Comparison of ENCODE assay signal across 8 cellular contexts in the genomic region with DNA sequence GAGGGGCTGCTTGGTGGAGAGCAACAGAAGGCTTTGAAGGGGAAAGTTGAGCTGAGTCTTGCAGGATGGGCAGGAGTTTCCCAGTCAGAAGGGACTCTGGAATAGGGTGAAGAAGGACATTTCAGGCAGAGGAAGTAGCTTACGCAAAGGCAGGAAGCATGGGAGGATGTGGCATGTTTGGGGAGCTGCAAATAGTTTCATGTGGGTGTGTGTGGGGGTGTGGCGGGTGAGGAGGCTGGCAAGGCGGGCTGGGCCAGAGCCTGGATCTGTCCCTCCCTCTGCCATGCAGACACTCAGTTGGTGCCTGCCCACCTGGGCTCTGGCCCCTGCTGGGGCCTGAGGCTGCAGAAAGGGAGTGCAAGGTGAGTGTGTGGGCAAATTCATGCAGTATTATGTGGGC. TPM values are rescaled to one million over a fixed set of nuclear protein-coding genes. Genes with fewer than 3 reads are reported as not detected.
A peak's percentile ranks its signal among the peaks of the same experiment; 100 is the strongest.
DNase-seq lines count a peak whose midpoint lies in the region; ATAC-seq, FAIRE-seq and TF ChIP-seq lines count a peak whose summit lies in the region.

No MANE protein-coding gene starts in this region.

- CTCF ChIA-PET in T-cell (lab: Charles Lee) = interaction anchor here (0.6 to 3.9 kb wide), 20 partner anchors 9 to 293 kb away, joined by 3 to 89 read pairs (median 8); a partner anchor contains a TSS

- TF ChIP-seq CTCF in chondrocyte (IDR thresholded peaks at IDR 0.05) (no peak), nephron progenitor cell (IDR thresholded peaks at IDR 0.05) (no peak)

- POLR2A ChIA-PET in T-cell (lab: Charles Lee) = interaction anchor here (0.6 to 2.2 kb wide), 4 partner anchors 9 to 179 kb away, joined by 3 to 9 read pairs (median 6); no protein-coding TSS in a partner anchor

- no peak for FAIRE-seq in H54 (lab: Jason Lieb, UNC)

- H3K27me3 Mint-ChIP-seq in T-cell (no peaks in the 10 kb centered on the region), chondrocyte (ENCODE audit: low read depth) (no peaks in the 10 kb centered on the region), nephron progenitor cell (ENCODE audit: low read depth, poor library complexity) (no peaks in the 10 kb centered on the region)

- DNase-seq in H54 (ENCODE audit: insufficient read length, low spot score) (peak; percentile 66), T-cell (peak; percentile 12 to 69 (median 44)), chondrocyte (ENCODE audit: low spot score) (peak; percentile 72), nephron progenitor cell (no peak), DMS53 (lab: John Stamatoyannopoulos, UW) (no peak), retina (no peak), SHP77 (lab: John Stamatoyannopoulos, UW) (no peak)

- H3K4me1 Mint-ChIP-seq in T-cell (peaks cover 94 to 97% (median 95%) of the 10 kb centered on the region in 3 donors), chondrocyte (ENCODE audit: low read depth) (peaks cover 28% of the 10 kb centered on the region), nephron progenitor cell (peaks cover 22% of the 10 kb centered on the region)

- H3K4me3 Mint-ChIP-seq in T-cell (peak overlapping the region; percentile 55 to 92 (median 58)), chondrocyte (ENCODE audit: unreplicated experiment) (no peak overlapping the region), nephron progenitor cell (no peak overlapping the region)

- H3K27ac Mint-ChIP-seq in T-cell (peak overlapping the region; percentile 78 to 79), chondrocyte (ENCODE audit: unreplicated experiment) (peak overlapping the region; percentile 59), nephron progenitor cell (peak overlapping the region; percentile 34)

- ATAC-seq in T-cell (replicated peaks in 1 of 4) = peak; percentile 70 to 81 (median 74)
- ATAC-seq in GM18502 (IDR thresholded peaks at IDR 0.05; ENCODE audit: poor library complexity, unreplicated experiment) = no peak

- H3K36me3 Mint-ChIP-seq in T-cell (peaks cover 21% of the 10 kb centered on the region), chondrocyte (ENCODE audit: low read depth) (peaks cover 17% of the 10 kb centered on the region), nephron progenitor cell (ENCODE audit: low read depth) (no peaks in the 10 kb centered on the region)

- H3K9me3 Mint-ChIP-seq in T-cell = no peaks in the 10 kb centered on the region
- H3K9me3 Mint-ChIP-seq in chondrocyte (ENCODE audit: low read depth) = no peaks in the 10 kb centered on the region
- no peaks in the 10 kb centered on the region for H3K9me3 Mint-ChIP-seq in nephron progenitor cell

- TF ChIP-seq POLR2A in H54 (IDR thresholded peaks at IDR 0.05; ENCODE audit: low read depth, low read length) = no peak

RNA-seq across cellular contexts. Expression of a gene that starts 10.4 kb away (rescaled TPM):
- total RNA-seq in T-cell = 10 to 100 TPM; 35.9 to 51.0 (median 47.0) TPM
- total RNA-seq in chondrocyte = 43.0 to 45.0 TPM (median 45.0 TPM) in 3 replicates

RNA-seq across cellular contexts. Expression of a gene that starts 25.4 kb away (rescaled TPM):
- total RNA-seq in T-cell (1 to 10 TPM; 1.5 to 6.9 (median 2.2) TPM), chondrocyte (0.10 TPM in 2 of 3 replicates, not detected in the other)

Comparison
In these comparisons a context has a peak if more than half of its experiments do, and no peak if none do; other contexts are left out.
1. DNase-seq: peak in H54 (single experiment), T-cell (34 of 34) and chondrocyte (single experiment); none in nephron progenitor cell (single experiment), DMS53 (single experiment), retina (single experiment) and SHP77 (0 of 2).
2. H3K4me3 Mint-ChIP-seq: peak in T-cell (3 of 3); none in chondrocyte (single experiment) and nephron progenitor cell (single experiment).
3. Peak in every context shown above with its lines, with median percentiles within 50 percentile points of each other: H3K27ac Mint-ChIP-seq.